Comparison of ENCODE assay signal across 1 cellular context in the genomic region with DNA sequence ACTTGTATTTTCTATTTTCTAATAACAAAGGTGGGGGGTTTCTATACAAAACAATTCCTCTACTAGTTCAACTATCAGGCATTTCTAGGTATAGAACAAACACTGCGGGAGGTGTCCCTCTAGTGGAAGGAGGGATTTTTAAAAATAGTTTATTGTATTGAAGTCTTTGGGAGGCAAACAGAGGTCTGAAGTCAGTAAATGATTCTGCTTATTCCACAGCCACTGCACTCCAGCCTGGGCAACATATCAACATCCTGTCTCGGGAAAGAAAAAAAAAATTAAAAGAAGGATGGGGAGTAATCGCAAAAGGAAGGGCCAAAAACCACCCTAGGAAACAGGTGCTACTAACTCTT.
A peak's percentile ranks its signal among the peaks of the same experiment; 100 is the strongest.
TF ChIP-seq lines count a peak whose summit lies in the region.

No MANE protein-coding gene starts in this region.

TF ChIP-seq in HepG2, 621 proteins besides CTCF, POLR2A, EP300 and RAD21 (continued from another document):
- 0 out of 2 replicates have a peak, but pooled peaks have one; percentile 30 for TF ChIP-seq PITX1 (CRISPR knock-in tag; IDR thresholded peaks at IDR 0.05)
- TF ChIP-seq TSC22D2 (CRISPR knock-in tag; IDR thresholded peaks at IDR 0.05; ENCODE audit: borderline replicate concordance): 0 out of 2 replicates have a peak, but pooled peaks have one; percentile 37
- TF ChIP-seq, protein P1, sequence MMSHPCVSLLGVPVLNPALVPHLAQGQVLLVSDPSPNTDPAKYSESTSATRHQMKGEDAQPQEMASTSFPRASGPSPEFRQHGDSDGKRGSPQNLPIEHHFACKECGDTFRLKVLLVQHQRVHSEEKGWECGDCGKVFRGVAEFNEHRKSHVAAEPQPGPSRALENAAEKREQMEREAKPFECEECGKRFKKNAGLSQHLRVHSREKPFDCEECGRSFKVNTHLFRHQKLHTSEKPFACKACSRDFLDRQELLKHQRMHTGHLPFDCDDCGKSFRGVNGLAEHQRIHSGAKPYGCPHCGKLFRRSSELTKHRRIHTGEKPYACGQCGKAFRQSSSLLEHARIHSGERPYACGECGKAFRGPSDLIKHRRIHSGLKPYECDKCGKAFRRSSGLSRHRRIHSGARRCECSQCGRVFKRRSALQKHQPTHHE (CRISPR knock-in tag; IDR thresholded peaks at IDR 0.05; ENCODE audit: borderline replicate concordance): 0 out of 2 replicates have a peak, but pooled peaks have one; percentile 7
- TF ChIP-seq NCOA2 (CRISPR knock-in tag; IDR thresholded peaks at IDR 0.05): peak; percentile 7; the same call in 1 of the 2 replicates
- TF ChIP-seq ZHX2 (IDR thresholded peaks at IDR 0.05; ENCODE audit: low read depth): no peak
- TF ChIP-seq ZHX2 (CRISPR knock-in tag; IDR thresholded peaks at IDR 0.05; ENCODE audit: borderline replicate concordance): 0 out of 2 replicates have a peak, but pooled peaks have one; percentile 36
- no peak for TF ChIP-seq MYNN (CRISPR knock-in tag; IDR thresholded peaks at IDR 0.05; ENCODE audit: low read depth)
- TF ChIP-seq FOXP1 (IDR thresholded peaks at IDR 0.05): no peak
- 0 out of 2 replicates have a peak, but pooled peaks have one; percentile 6 for TF ChIP-seq FOXP1 (CRISPR knock-in tag; IDR thresholded peaks at IDR 0.05)
- peak; percentile 33; the same call in 1 of the 2 replicates for TF ChIP-seq SMC3 (IDR thresholded peaks at IDR 0.05; ENCODE audit: low read length)
- TF ChIP-seq SIN3B (IDR thresholded peaks at IDR 0.05; ENCODE audit: low read length): peak; percentile 62; the same call in 1 of the 2 replicates
- TF ChIP-seq GTF3A (CRISPR knock-in tag; conservative IDR thresholded peaks at IDR 0.05): no peak
- TF ChIP-seq ZNF354B (CRISPR knock-in tag; IDR thresholded peaks at IDR 0.05): 0 out of 2 replicates have a peak, but pooled peaks have one; percentile 33
- TF ChIP-seq, protein P2, sequence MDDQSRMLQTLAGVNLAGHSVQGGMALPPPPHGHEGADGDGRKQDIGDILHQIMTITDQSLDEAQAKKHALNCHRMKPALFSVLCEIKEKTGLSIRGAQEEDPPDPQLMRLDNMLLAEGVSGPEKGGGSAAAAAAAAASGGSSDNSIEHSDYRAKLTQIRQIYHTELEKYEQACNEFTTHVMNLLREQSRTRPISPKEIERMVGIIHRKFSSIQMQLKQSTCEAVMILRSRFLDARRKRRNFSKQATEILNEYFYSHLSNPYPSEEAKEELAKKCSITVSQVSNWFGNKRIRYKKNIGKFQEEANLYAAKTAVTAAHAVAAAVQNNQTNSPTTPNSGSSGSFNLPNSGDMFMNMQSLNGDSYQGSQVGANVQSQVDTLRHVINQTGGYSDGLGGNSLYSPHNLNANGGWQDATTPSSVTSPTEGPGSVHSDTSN (CRISPR knock-in tag; IDR thresholded peaks at IDR 0.05; ENCODE audit: borderline replicate concordance): 0 out of 2 replicates have a peak, but pooled peaks have one; percentile 28
- peak; percentile 44; the same call in 1 of the 2 replicates for TF ChIP-seq FOXJ3 (CRISPR knock-in tag; IDR thresholded peaks at IDR 0.05; ENCODE audit: borderline replicate concordance)
- peak; percentile 37; the same call in 1 of the 2 replicates for TF ChIP-seq ZNF766 (CRISPR knock-in tag; IDR thresholded peaks at IDR 0.05; ENCODE audit: borderline replicate concordance)
- TF ChIP-seq ZNF292 (CRISPR knock-in tag; IDR thresholded peaks at IDR 0.05; ENCODE audit: borderline replicate concordance, low read depth): 0 out of 2 replicates have a peak, but pooled peaks have one; percentile 3
- TF ChIP-seq ZNF256 (CRISPR knock-in tag; conservative IDR thresholded peaks at IDR 0.05): 0 out of 2 replicates have a peak, but pooled peaks have one; percentile 57
- TF ChIP-seq ZEB1 (IDR thresholded peaks at IDR 0.05; ENCODE audit: insufficient replicate concordance, low read depth): peak; percentile 47
- 0 out of 2 replicates have a peak, but pooled peaks have one; percentile 15 for TF ChIP-seq FOXO1 (CRISPR knock-in tag; IDR thresholded peaks at IDR 0.05)
- TF ChIP-seq XBP1 (CRISPR knock-in tag; IDR thresholded peaks at IDR 0.05): no peak
- peak; percentile 61; the same call in 1 of the 2 replicates for TF ChIP-seq ZKSCAN8 (CRISPR knock-in tag; IDR thresholded peaks at IDR 0.05; ENCODE audit: borderline replicate concordance)
- peak; percentile 59 for TF ChIP-seq STAG1 (CRISPR knock-in tag; IDR thresholded peaks at IDR 0.05)
- TF ChIP-seq NR2F1 (CRISPR knock-in tag; IDR thresholded peaks at IDR 0.05): peak in 1 of 2 experiments; percentile 46; a peak in 1 of 4 replicates
- TF ChIP-seq DMAP1 (CRISPR knock-in tag; IDR thresholded peaks at IDR 0.05): no peak
- TF ChIP-seq ZFP36L1 (CRISPR knock-in tag; IDR thresholded peaks at IDR 0.05): 0 out of 2 replicates have a peak, but pooled peaks have one; percentile 43
- TF ChIP-seq ARNTL (CRISPR knock-in tag; IDR thresholded peaks at IDR 0.05): 0 out of 2 replicates have a peak, but pooled peaks have one; percentile 1
